In genomic region chr3:132174500-132174899, GRCh38 we compare ENCODE assay signal across 22 cellular contexts.
A peak's percentile ranks its signal among the peaks of the same experiment; 100 is the strongest.
DNase-seq lines count a peak whose midpoint lies in the region; ATAC-seq and TF ChIP-seq lines count a peak whose summit lies in the region.
"Had no signal": no experiment of that assay in that cellular context is flagged by ENCODE, and none has a peak within 500 bp of the region (broad histone marks: within the 10 kb centered on the region; RNA-seq: fewer than 3 reads in every experiment).

No MANE protein-coding gene starts in this region.

- 5 to 21% methylated on average over 1 of the region's 1 CpG for WGBS in GM23248 (ENCODE audit: low coverage in 1 of 2, low lambda C conversion rate in 2 of 2, missing lambda C conversion rate in 2 of 2), 2 experiments

- no peak overlapping the region for H3K27ac ChIP-seq in GM23248
- peak overlapping the region; percentile 58 for H3K27ac ChIP-seq in VCaP
- H3K27ac ChIP-seq: HL-60, RWPE1 had no signal

- TF ChIP-seq CTCF in VCaP (conservative IDR thresholded peaks at IDR 0.05) (no peak), fibroblast of mammary gland (conservative IDR thresholded peaks at IDR 0.05; ENCODE audit: control insufficient read depth, insufficient read depth, low read depth, low read length) (no peak)

- H3K4me3 ChIP-seq in GM23248 (no peak overlapping the region), fibroblast of mammary gland (ENCODE audit: control insufficient read depth, low read depth, low read length) (no peak overlapping the region), skeletal muscle cell (ENCODE audit: low read depth, low read length) (no peak overlapping the region)

- H3F3A ChIP-seq in GM23248 (ENCODE audit: insufficient read depth): no peaks in the 10 kb centered on the region

- DNase-seq in GM23248 (peak; percentile 44), fibroblast of mammary gland (ENCODE audit: low read depth) (peak; percentile 41), skeletal muscle cell (ENCODE audit: low read depth) (peak; percentile 56), NCI-H1048 (lab: John Stamatoyannopoulos, UW) (no peak), NCI-H2227 (lab: John Stamatoyannopoulos, UW; ENCODE audit: unreplicated experiment) (no peak)
- DNase-seq: C1 segment of cervical spinal cord, DMS79 treated with DMSO at 0.1 percent for 48 hours, H9, IMR-90, MM.1S, NCI-H1105 treated with DMSO at 0.1 percent for 48 hours, NCI-H1694 treated with DMSO at 0.1 percent for 48 hours, NCI-H2107, NCI-H2227 treated with DMSO at 0.1 percent for 48 hours, NCI-H524, NCI-H82, SIG-M5 had no signal

- H4K20me1 ChIP-seq in GM23248 (ENCODE audit: insufficient read depth): no peaks in the 10 kb centered on the region

- no peak for ATAC-seq in GM21576 (IDR thresholded peaks at IDR 0.05; ENCODE audit: unreplicated experiment)
- ATAC-seq: SK-N-SH treated with all-trans-retinoic acid at 6 μM for 48 hours had no signal

- peaks cover 5% of the 10 kb centered on the region; the same call in 1 of the 2 replicates for H3K4me1 ChIP-seq in GM23248 (ENCODE audit: insufficient read depth)

- H3K27me3 ChIP-seq in GM23248 (replicated peaks; ENCODE audit: insufficient read depth): no peaks in the 10 kb centered on the region; the same call in 1 of the 2 replicates

- H3K9ac ChIP-seq in GM23248: no peak overlapping the region

- no peaks in the 10 kb centered on the region for H3K36me3 ChIP-seq in GM23248 (ENCODE audit: low read depth)

- no peaks in the 10 kb centered on the region for H3K9me2 ChIP-seq in GM23248 (ENCODE audit: insufficient read depth)

- H3K4me2 ChIP-seq in GM23248 (ENCODE audit: unreplicated experiment): no peak overlapping the region

- H3K9me3 ChIP-seq in GM23248 (ENCODE audit: low read depth): no peaks in the 10 kb centered on the region

- H2AFZ ChIP-seq in GM23248: no peak overlapping the region

- in situ Hi-C loops in GM23248 (cut with MboI): no loop called here

- H3K79me2 ChIP-seq in GM23248 (ENCODE audit: insufficient read depth): no peaks in the 10 kb centered on the region

Comparison
In these comparisons a context has a peak if more than half of its experiments do, and no peak if none do; other contexts are left out.
1. DNase-seq: peak in GM23248 (single experiment), fibroblast of mammary gland (single experiment) and skeletal muscle cell (single experiment); none in NCI-H1048 (single experiment) and NCI-H2227 (single experiment).